Comparison of ENCODE assay signal across 2 cellular contexts in genomic region chr12:53975019-53975815, GRCh38.
TF ChIP-seq lines count a peak whose summit lies in the region.

No MANE protein-coding gene starts in this region.

TF ChIP-seq in HEK293, 187 proteins besides CTCF, POLR2A, EP300 and RAD21 (continues in another document):
- TF ChIP-seq ZNF394 (tag by site-specific recombination; IDR thresholded peaks at IDR 0.05; ENCODE audit: borderline replicate concordance) (no peak), ZNF18 (tag by site-specific recombination; IDR thresholded peaks at IDR 0.05) (no peak), ZNF146 (tag by site-specific recombination; IDR thresholded peaks at IDR 0.05) (no peak), ZNF302 (tag by site-specific recombination; IDR thresholded peaks at IDR 0.05; ENCODE audit: low read depth) (no peak), ZFP3 (tag by site-specific recombination; IDR thresholded peaks at IDR 0.05; ENCODE audit: low read depth) (no peak), ZNF488 (tag by site-specific recombination; IDR thresholded peaks at IDR 0.05) (no peak), ZSCAN4 (tag by site-specific recombination; IDR thresholded peaks at IDR 0.05) (no peak), ZNF362 (tag by site-specific recombination; IDR thresholded peaks at IDR 0.05) (no peak), ZBTB6 (tag by site-specific recombination; IDR thresholded peaks at IDR 0.05) (peak; percentile 57; the same call in 1 of the 2 replicates), ZNF600 (tag by site-specific recombination; IDR thresholded peaks at IDR 0.05) (peak; percentile 67), ZNF112 (tag by site-specific recombination; IDR thresholded peaks at IDR 0.05) (no peak), MEIS1 (CRISPR knock-in tag; IDR thresholded peaks at IDR 0.05; ENCODE audit: borderline replicate concordance) (no peak), ZNF529 (tag by site-specific recombination; IDR thresholded peaks at IDR 0.05; ENCODE audit: insufficient replicate concordance) (no peak), ZNF2 (tag by site-specific recombination; IDR thresholded peaks at IDR 0.05) (0 out of 2 replicates have a peak, but pooled peaks have one; percentile 24), ZNF701 (tag by site-specific recombination; IDR thresholded peaks at IDR 0.05) (no peak), ZNF423 (tag by site-specific recombination; IDR thresholded peaks at IDR 0.05) (0 out of 2 replicates have a peak, but pooled peaks have one; percentile 10), ZNF140 (tag by site-specific recombination; IDR thresholded peaks at IDR 0.05) (no peak), ZNF311 (tag by site-specific recombination; IDR thresholded peaks at IDR 0.05; ENCODE audit: borderline replicate concordance) (no peak), ZNF747 (tag by site-specific recombination; IDR thresholded peaks at IDR 0.05) (no peak), GLIS2 (tag by site-specific recombination; IDR thresholded peaks at IDR 0.05) (0 out of 2 replicates have a peak, but pooled peaks have one; percentile 3), ZNF221 (tag by site-specific recombination; IDR thresholded peaks at IDR 0.05; ENCODE audit: borderline replicate concordance) (no peak), ZNF521 (tag by site-specific recombination; IDR thresholded peaks at IDR 0.05) (no peak), ZNF776 (tag by site-specific recombination; IDR thresholded peaks at IDR 0.05; ENCODE audit: borderline replicate concordance) (no peak)

TF ChIP-seq in GM12878, 131 proteins besides CTCF, POLR2A, EP300 and RAD21:
- TF ChIP-seq TCF3 (IDR thresholded peaks at IDR 0.05; ENCODE audit: borderline replicate concordance, insufficient read depth, low read depth, low read length) (0 out of 2 replicates have a peak, but pooled peaks have one; percentile 21), BRCA1 (IDR thresholded peaks at IDR 0.05; ENCODE audit: low read depth, low read length) (no peak)
